In genomic region chr7:76317782-76318487, GRCh38 we compare ENCODE assay signal across 8 cellular contexts. TPM values are rescaled to one million over a fixed set of nuclear protein-coding genes. Genes with fewer than 3 reads are reported as not detected.
DNase-seq lines count a peak whose midpoint lies in the region; ATAC-seq, FAIRE-seq and TF ChIP-seq lines count a peak whose summit lies in the region.

No MANE protein-coding gene starts in this region.

- intact Hi-C loops in left cardiac atrium (cut with DNase I): loop anchor here (2.0 kb wide), 1 partner anchor 41 kb away; the partner anchor contains the start of gene YWHAG (in 2 of the 2)
- intact Hi-C loops in prostate gland (cut with DNase I): loop anchor here (5.0 kb wide), 1 partner anchor 39 kb away; the partner anchor contains the start of gene YWHAG

- under 1% methylated on average over 50 of the region's 50 CpGs for WGBS in prostate gland
- under 1% methylated on average over 50 of the region's 50 CpGs for WGBS in urinary bladder

- peak; percentile 91 for FAIRE-seq in GM12892 (lab: Jason Lieb, UNC)

- no peaks in the 10 kb centered on the region for H3K36me3 ChIP-seq in prostate gland
- H3K36me3 ChIP-seq in urinary bladder (ENCODE audit: insufficient read depth): no peaks in the 10 kb centered on the region

- no peaks in the 10 kb centered on the region for H3K27me3 ChIP-seq in prostate gland (replicated peaks; ENCODE audit: insufficient read depth)

- DNase-seq in GM12892 (ENCODE audit: insufficient read length) (peak; percentile 96), NCI-H1436 treated with DMSO at 0.1 percent for 48 hours (lab: John Stamatoyannopoulos, UW) (peak; percentile 95), T follicular helper cell (ENCODE audit: low read depth) (peak; percentile 94), amniotic epithelial cell (ENCODE audit: low read depth) (peak; percentile 94), left cardiac atrium (peak; percentile 99), prostate gland (ENCODE audit: low spot score) (peak; percentile 98)

- ATAC-seq in HG02840 (IDR thresholded peaks at IDR 0.05; ENCODE audit: low FRiP score, unreplicated experiment): peak; percentile 90
- ATAC-seq in left cardiac atrium: peak; percentile 94 to 96

- H3K9me3 ChIP-seq in prostate gland: no peaks in the 10 kb centered on the region

- H3K4me3 ChIP-seq in prostate gland (peak overlapping the region; percentile 69 to 74), urinary bladder (ENCODE audit: low read depth, low read length) (peak overlapping the region; percentile 80)

- TF ChIP-seq CTCF in prostate gland (IDR thresholded peaks at IDR 0.05): peak in 1 of 4 experiments; percentile 13

- TF ChIP-seq POLR2A in GM12892 (IDR thresholded peaks at IDR 0.05; ENCODE audit: low read depth, low read length): peak; percentile 80; the same call in 1 of the 2 replicates
- peak; percentile 97 for TF ChIP-seq POLR2A in prostate gland (IDR thresholded peaks at IDR 0.05)

- H3K27ac ChIP-seq in prostate gland: peak overlapping the region; percentile 94 to 97
- H3K27ac ChIP-seq in urinary bladder (ENCODE audit: low read depth): peak overlapping the region; percentile 93

- no peaks in the 10 kb centered on the region for H3K4me1 ChIP-seq in prostate gland (replicated peaks)
- H3K4me1 ChIP-seq in urinary bladder (ENCODE audit: insufficient read depth): no peaks in the 10 kb centered on the region

RNA-seq across cellular contexts. Expression of gene HSPB1, which starts 15.5 kb away (rescaled TPM):
- 36.7 TPM for polyA plus RNA-seq in GM12892 (2012; ENCODE audit: missing spikeins)
- total RNA-seq in left cardiac atrium (1,000 to 10,000 TPM; 1,191 to 2,127 TPM), prostate gland (100 to 1,000 TPM; 781 to 833 TPM), urinary bladder (53.1 TPM)
- polyA plus RNA-seq in urinary bladder: 2,722 TPM

RNA-seq across cellular contexts. Expression of gene YWHAG, which starts 40.9 kb away (rescaled TPM):
- 87.2 TPM for polyA plus RNA-seq in GM12892 (2012; ENCODE audit: missing spikeins)
- total RNA-seq in left cardiac atrium (100 to 1,000 TPM; 218 to 253 TPM), prostate gland (10 to 100 TPM; 49.1 to 80.2 TPM), urinary bladder (55.0 TPM)
- 95.5 TPM for polyA plus RNA-seq in urinary bladder

Comparison
In these comparisons a context has a peak if more than half of its experiments do, and no peak if none do; other contexts are left out.
1. Peak in every context shown above with its lines: DNase-seq, ATAC-seq, H3K4me3 ChIP-seq and H3K27ac ChIP-seq.
2. RNA of gene HSPB1, which starts 15.5 kb away (total RNA-seq): 1,191 to 2,127 TPM in left cardiac atrium and 781 to 833 TPM in prostate gland; 53.1 TPM in urinary bladder (single experiment); every median in the first group is over 10 times any median in the second.